In genomic region chr17:66491665-66492064, GRCh38 we compare ENCODE assay signal across 1 cellular context.
TF ChIP-seq lines count a peak whose summit lies in the region.

No MANE protein-coding gene starts in this region.

TF ChIP-seq in IMR-90, 13 proteins besides CTCF, POLR2A, EP300 and RAD21:
- TF ChIP-seq CHD1 (IDR thresholded peaks at IDR 0.05; ENCODE audit: low read depth, low read length) (no peak), MXI1 (IDR thresholded peaks at IDR 0.05; ENCODE audit: borderline replicate concordance, low read depth, low read length) (no peak), MAFK (IDR thresholded peaks at IDR 0.05; ENCODE audit: low read depth, low read length) (no peak), MAZ (IDR thresholded peaks at IDR 0.05; ENCODE audit: borderline replicate concordance, low read depth, low read length) (no peak), USF2 (IDR thresholded peaks at IDR 0.05; ENCODE audit: low read depth, low read length) (no peak), ELK1 (IDR thresholded peaks at IDR 0.05; ENCODE audit: borderline replicate concordance, low read depth, low read length) (no peak), SMC3 (IDR thresholded peaks at IDR 0.05; ENCODE audit: low read depth, low read length) (no peak), CEBPB (IDR thresholded peaks at IDR 0.05; ENCODE audit: low read depth, low read length) (no peak), FOS (IDR thresholded peaks at IDR 0.05; ENCODE audit: low read depth, low read length) (no peak), RCOR1 (IDR thresholded peaks at IDR 0.05; ENCODE audit: insufficient replicate concordance, low read length) (no peak), BHLHE40 (IDR thresholded peaks at IDR 0.05; ENCODE audit: low read depth, low read length) (no peak), RFX5 (IDR thresholded peaks at IDR 0.05; ENCODE audit: low read depth, low read length) (no peak), NFE2L2 (IDR thresholded peaks at IDR 0.05; ENCODE audit: low read depth, low read length) (no peak)
